Comparison of ENCODE assay signal across 18 cellular contexts in genomic region chr1:234106032-234106431, GRCh38.
DNase-seq lines count a peak whose midpoint lies in the region; ATAC-seq and TF ChIP-seq lines count a peak whose summit lies in the region.
"Had no signal": no experiment of that assay in that cellular context is flagged by ENCODE, and none has a peak within 500 bp of the region (broad histone marks: within the 10 kb centered on the region; RNA-seq: fewer than 3 reads in every experiment).

No MANE protein-coding gene starts in this region.

- H3K27ac ChIP-seq in colonic mucosa, result no peak overlapping the region
- H3K27ac ChIP-seq: BLaER1 treated with 17β-estradiol and CSF1 and Interleukin-3, amounts not matched to agents 10 nM and 100 nM; GM23248 had no signal

- H3K4me1 ChIP-seq in BE2C, result no peaks in the 10 kb centered on the region
- no peaks in the 10 kb centered on the region for H3K4me1 ChIP-seq in colonic mucosa

- H3K27me3 ChIP-seq in BE2C (peaks cover 11% of the 10 kb centered on the region), colonic mucosa (no peaks in the 10 kb centered on the region)
- H3K27me3 ChIP-seq: BLaER1 treated with 17β-estradiol and CSF1 and Interleukin-3, amounts not matched to agents 10 nM and 100 nM had no signal

- DNase-seq in BE2C (peak; percentile 40), COLO829 (ENCODE audit: low spot score) (peak; percentile 41), SK-MEL-5 (ENCODE audit: low read depth, low spot score) (peak; percentile 26), left colon (no peak), colonic mucosa (no peak), cortex of kidney (lab: John Stamatoyannopoulos, UW) (no peak)
- DNase-seq: Calu3; CD4-positive, alpha-beta T cell; CD8-positive, alpha-beta memory T cell; COR-L47; DMS53; DMS79 treated with DMSO at 0.1 percent for 48 hours; GF-D8; GM23248; H9 had no signal

- H3K9ac ChIP-seq in colonic mucosa (ENCODE audit: low read depth in 2 of 2, low read length in 2 of 2), result no peak overlapping the region
- H3K9ac ChIP-seq: BLaER1 treated with 17β-estradiol and CSF1 and Interleukin-3, amounts not matched to agents 10 nM and 100 nM; GM23248 had no signal

- no peaks in the 10 kb centered on the region for H3K36me3 ChIP-seq in BE2C
- H3K36me3 ChIP-seq in colonic mucosa, result no peaks in the 10 kb centered on the region
- H3K36me3 ChIP-seq: BLaER1 treated with 17β-estradiol and CSF1 and Interleukin-3, amounts not matched to agents 10 nM and 100 nM had no signal

- H3K9me3 ChIP-seq in BE2C, result no peaks in the 10 kb centered on the region
- no peaks in the 10 kb centered on the region for H3K9me3 ChIP-seq in colonic mucosa

- intact Hi-C loops in left colon (cut with DNase I, micrococcal nuclease) (no loop called here), colonic mucosa (cut with DNase I) (no loop called here)

- in situ Hi-C loops in SK-MEL-5 (cut with HindIII; ENCODE audit: low pct_unique_long_range_greater_than_20kb, low sequenced_read_pairs), result no loop called here

- ATAC-seq in left colon (peak; percentile 38), HG03159 (IDR thresholded peaks at IDR 0.05; ENCODE audit: unreplicated experiment) (no peak)
- ATAC-seq: HCT116 had no signal

- no peak overlapping the region for H3K4me3 ChIP-seq in BE2C (ENCODE audit: low read depth, low read length)
- no peak overlapping the region for H3K4me3 ChIP-seq in colonic mucosa
- H3K4me3 ChIP-seq: BLaER1 treated with 17β-estradiol and CSF1 and Interleukin-3, amounts not matched to agents 10 nM and 100 nM; GM23248 had no signal

- TF ChIP-seq CTCF in BE2C (IDR thresholded peaks at IDR 0.05; ENCODE audit: low read depth, low read length) (no peak), colonic mucosa (IDR thresholded peaks at IDR 0.05) (no peak)

Comparison
In these comparisons a context has a peak if more than half of its experiments do, and no peak if none do; other contexts are left out.
1. DNase-seq: peak in BE2C (single experiment), COLO829 (single experiment) and SK-MEL-5 (single experiment); none in left colon (0 of 2), colonic mucosa (single experiment) and cortex of kidney (single experiment).